14 cellular contexts compared by ENCODE assay signal in the genomic region with DNA sequence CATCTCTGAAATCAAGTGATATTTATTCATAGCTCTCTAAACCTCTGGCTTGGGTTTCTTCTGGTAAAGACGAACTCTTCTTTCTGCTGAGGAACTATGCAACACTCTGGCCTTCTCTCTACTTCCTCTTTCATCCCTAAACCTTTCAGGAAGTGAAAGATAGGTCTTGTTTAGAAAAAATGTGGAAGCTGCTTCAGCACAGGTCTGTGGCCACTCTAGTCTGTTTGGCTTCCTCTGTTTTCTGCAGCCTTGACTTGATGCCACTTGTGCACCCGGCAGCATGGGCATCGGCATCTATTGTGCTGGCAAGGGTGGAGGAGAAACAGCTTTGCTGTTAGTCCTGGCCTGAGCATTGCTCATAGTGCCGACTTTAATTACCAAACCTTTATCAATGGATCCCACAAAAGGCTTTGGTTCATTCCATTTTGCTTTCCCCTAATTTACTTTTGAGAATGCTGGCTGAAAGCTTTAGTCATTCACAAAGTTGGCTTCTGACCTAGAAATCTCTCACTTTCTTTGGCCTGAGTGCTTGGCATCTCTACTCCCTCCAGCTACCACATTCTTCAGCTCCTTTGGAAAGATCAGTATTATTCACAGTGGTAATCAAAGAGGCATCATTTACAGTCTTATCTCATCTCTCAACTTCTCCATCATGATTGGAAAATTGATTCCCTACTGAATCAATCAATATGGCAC. TPM values are rescaled to one million over a fixed set of nuclear protein-coding genes. Genes with fewer than 3 reads are reported as not detected.
DNase-seq lines count a peak whose midpoint lies in the region; ATAC-seq and TF ChIP-seq lines count a peak whose summit lies in the region.
"Had no signal": no experiment of that assay in that cellular context is flagged by ENCODE, and none has a peak within 500 bp of the region (broad histone marks: within the 10 kb centered on the region; RNA-seq: fewer than 3 reads in every experiment).

No MANE protein-coding gene starts in this region.

- no peaks in the 10 kb centered on the region for H3K36me3 Mint-ChIP-seq in stimulated activated naive B cell treated with anti-CD40 and anti-IgM and Interleukin-4, amounts not matched to agents 10 μg/mL and 1 μg/mL and 100 μg/mL, for 72 hours
- H3K36me3 Mint-ChIP-seq in immature natural killer cell = peaks cover 0 to 4% (median 3%) of the 10 kb centered on the region in 3 donors

- H4K20me1 ChIP-seq in mammary epithelial cell (ENCODE audit: insufficient read depth, low read length) = no peaks in the 10 kb centered on the region

- H3K79me2 ChIP-seq in mammary epithelial cell (ENCODE audit: insufficient read depth, low read length) = no peaks in the 10 kb centered on the region

- no peak overlapping the region for H2AFZ ChIP-seq in mammary epithelial cell (ENCODE audit: low read depth, low read length)

- no peaks in the 10 kb centered on the region for H3K27me3 Mint-ChIP-seq in stimulated activated naive B cell treated with anti-CD40 and anti-IgM and Interleukin-4, amounts not matched to agents 10 μg/mL and 1 μg/mL and 100 μg/mL, for 72 hours
- peaks cover 0 to 3% (median 2%) of the 10 kb centered on the region in 3 donors for H3K27me3 Mint-ChIP-seq in immature natural killer cell (ENCODE audit: low read depth in 3 of 3)

- intact Hi-C loops in mammary epithelial cell (cut with micrococcal nuclease) (no loop called here), esophagus squamous epithelium (cut with DNase I) (no loop called here)

- in situ Hi-C loops in KBM-7 (cut with MboI; ENCODE audit: low pct_unique_long_range_greater_than_20kb, low sequenced_read_pairs) (no loop called here), mammary epithelial cell (cut with MboI; ENCODE audit: low sequenced_read_pairs in 2 of 2) (no loop called here)

- no peak overlapping the region for H3K9ac ChIP-seq in mammary epithelial cell (ENCODE audit: insufficient read depth, low read length)

- 5% methylated on average over 4 of the region's 4 CpGs for WGBS in mammary epithelial cell (ENCODE audit: low coverage, missing lambda C conversion rate)
- 53 to 62% methylated on average over 4 of the region's 4 CpGs for WGBS in esophagus squamous epithelium, 2 donors

- no peaks in the 10 kb centered on the region for H3K4me1 ChIP-seq in mammary epithelial cell (ENCODE audit: insufficient read depth, low read length)
- H3K4me1 ChIP-seq in esophagus squamous epithelium = no peaks in the 10 kb centered on the region
- H3K4me1 ChIP-seq: SJSA1 had no signal

- H3K27me3 ChIP-seq in mammary epithelial cell (ENCODE audit: insufficient read depth, low read length) = no peaks in the 10 kb centered on the region
- H3K27me3 ChIP-seq in esophagus squamous epithelium = no peaks in the 10 kb centered on the region
- H3K27me3 ChIP-seq: SJSA1 had no signal

- no TSS peak for BruUV-seq in mammary epithelial cell (replicated peaks; lab: Mats Ljungman, UMichigan)

- H3K36me3 ChIP-seq in mammary epithelial cell (ENCODE audit: insufficient read depth, low read length) = no peaks in the 10 kb centered on the region
- H3K36me3 ChIP-seq in esophagus squamous epithelium = no peaks in the 10 kb centered on the region
- H3K36me3 ChIP-seq: SJSA1 had no signal

- TF ChIP-seq CTCF in fibroblast of the aortic adventitia (IDR thresholded peaks at IDR 0.05; ENCODE audit: insufficient read depth, low read length) = no peak
- TF ChIP-seq CTCF in mammary epithelial cell (conservative IDR thresholded peaks at IDR 0.05 in 1 of 2, IDR thresholded peaks at IDR 0.05 in 1 of 2; ENCODE audit: extremely low read depth in 1 of 2, insufficient read depth in 1 of 2, low read depth in 1 of 2, low read length in 2 of 2) = no peak
- no peak for TF ChIP-seq CTCF in esophagus squamous epithelium (IDR thresholded peaks at IDR 0.05)

- no peak overlapping the region for H3K27ac Mint-ChIP-seq in stimulated activated naive B cell treated with anti-CD40 and anti-IgM and Interleukin-4, amounts not matched to agents 10 μg/mL and 1 μg/mL and 100 μg/mL, for 72 hours
- H3K27ac Mint-ChIP-seq in immature natural killer cell = no peak overlapping the region
- H3K27ac Mint-ChIP-seq: HFFc6 had no signal

- ATAC-seq in stimulated activated naive B cell treated with anti-CD40 and anti-IgM and Interleukin-4, amounts not matched to agents 10 μg/mL and 1 μg/mL and 100 μg/mL, for 72 hours (replicated peaks) = peak; percentile 96 to 99
- ATAC-seq: GM12878 had no signal

- no peak overlapping the region for H3K27ac ChIP-seq in mammary epithelial cell (ENCODE audit: insufficient read depth, low read depth, low read length)
- no peak overlapping the region for H3K27ac ChIP-seq in esophagus squamous epithelium
- H3K27ac ChIP-seq: SJSA1, VCaP had no signal

- H3K9me3 ChIP-seq in mammary epithelial cell (replicated peaks; ENCODE audit: insufficient read depth, low read length) = no peaks in the 10 kb centered on the region
- H3K9me3 ChIP-seq in esophagus squamous epithelium = no peaks in the 10 kb centered on the region
- H3K9me3 ChIP-seq: SJSA1 had no signal

- H3K4me1 Mint-ChIP-seq in stimulated activated naive B cell treated with anti-CD40 and anti-IgM and Interleukin-4, amounts not matched to agents 10 μg/mL and 1 μg/mL and 100 μg/mL, for 72 hours = peaks cover 2 to 14% of the 10 kb centered on the region in 2 donors
- H3K4me1 Mint-ChIP-seq in immature natural killer cell = no peaks in the 10 kb centered on the region

- no peak overlapping the region for H3K4me2 ChIP-seq in mammary epithelial cell (ENCODE audit: insufficient read depth, low read depth, low read length)

- no peak overlapping the region for H3K4me3 ChIP-seq in fibroblast of the aortic adventitia (ENCODE audit: low read depth, low read length)
- no peak overlapping the region for H3K4me3 ChIP-seq in mammary epithelial cell (replicated peaks in 1 of 3; ENCODE audit: insufficient read depth in 1 of 3, low read depth in 2 of 3, low read length in 3 of 3)
- no peak overlapping the region for H3K4me3 ChIP-seq in esophagus squamous epithelium
- H3K4me3 ChIP-seq: GM12878, SJSA1 had no signal

- dilution Hi-C loops in mammary epithelial cell (cut with HindIII; ENCODE audit: low sequenced_read_pairs) = no loop called here

- DNase-seq in KBM-7 = peak; percentile 64
- peak; percentile 77 for DNase-seq in OCI-M1 (lab: John Stamatoyannopoulos, UW)
- DNase-seq in fibroblast of the aortic adventitia (ENCODE audit: low read depth) = peak; percentile 26
- no peak for DNase-seq in stimulated activated naive B cell treated with anti-CD40 and anti-IgM and Interleukin-4, amounts not matched to agents 10 μg/mL and 1 μg/mL and 100 μg/mL, for 72 hours
- DNase-seq in mammary epithelial cell = no peak
- no peak for DNase-seq in immature natural killer cell
- DNase-seq in esophagus squamous epithelium (lab: John Stamatoyannopoulos, UW) = no peak
- DNase-seq: activated CD8-positive, alpha-beta memory T cell treated with anti-CD3 and anti-CD28 coated beads for 24 hours; HFFc6; midbrain; stimulated activated CD4-positive, alpha-beta T cell treated with anti-CD3 and anti-CD28 coated beads, Interleukin-12 subunit alpha, Interleukin-12 subunit beta, amount 100 ng/mL, for 4 hours had no signal

- peaks cover 9 to 13% of the 10 kb centered on the region in 2 donors for H3K9me3 Mint-ChIP-seq in stimulated activated naive B cell treated with anti-CD40 and anti-IgM and Interleukin-4, amounts not matched to agents 10 μg/mL and 1 μg/mL and 100 μg/mL, for 72 hours
- peaks cover 7 to 46% (median 11%) of the 10 kb centered on the region in 6 donors for H3K9me3 Mint-ChIP-seq in immature natural killer cell

- CTCF ChIA-PET in mammary epithelial cell (lab: Charles Lee; ENCODE audit: low non-redundant PET) = no interaction called here

- no peak overlapping the region for H3K4me3 Mint-ChIP-seq in stimulated activated naive B cell treated with anti-CD40 and anti-IgM and Interleukin-4, amounts not matched to agents 10 μg/mL and 1 μg/mL and 100 μg/mL, for 72 hours
- no peak overlapping the region for H3K4me3 Mint-ChIP-seq in immature natural killer cell
- H3K4me3 Mint-ChIP-seq: HFFc6 had no signal

- no peak for TF ChIP-seq POLR2A in esophagus squamous epithelium (IDR thresholded peaks at IDR 0.05)

RNA-seq across cellular contexts. Expression of gene GPR39, which starts 32.0 kb away (rescaled TPM):
- 0.41 and 12.7 TPM in 2 replicates for total RNA-seq in fibroblast of the aortic adventitia (ENCODE audit: low replicate concordance)
- total RNA-seq in mammary epithelial cell = 10 to 100 TPM in 1 of 2 donors, 1 to 10 TPM in 1; 5.7 to 10.3 TPM
- polyA plus RNA-seq in mammary epithelial cell = 15.6 TPM
- 23.3 TPM for polyA minus RNA-seq in mammary epithelial cell
- polyA plus RNA-seq in immature natural killer cell = not detected
- total RNA-seq in esophagus squamous epithelium = 1 to 10 TPM in 3 of 4 donors, under 1 TPM in 1; 0.76 to 1.3 (median 1.2) TPM

Comparison
In these comparisons a context has a peak if more than half of its experiments do, and no peak if none do; other contexts are left out.
1. DNase-seq: peak in KBM-7 (single experiment), OCI-M1 (single experiment) and fibroblast of the aortic adventitia (single experiment); none in stimulated activated naive B cell treated with anti-CD40 and anti-IgM and Interleukin-4, amounts not matched to agents 10 μg/mL and 1 μg/mL and 100 μg/mL, for 72 hours (single experiment), mammary epithelial cell (single experiment), immature natural killer cell (0 of 3) and esophagus squamous epithelium (single experiment).